14 cellular contexts compared by ENCODE assay signal in the genomic region with DNA sequence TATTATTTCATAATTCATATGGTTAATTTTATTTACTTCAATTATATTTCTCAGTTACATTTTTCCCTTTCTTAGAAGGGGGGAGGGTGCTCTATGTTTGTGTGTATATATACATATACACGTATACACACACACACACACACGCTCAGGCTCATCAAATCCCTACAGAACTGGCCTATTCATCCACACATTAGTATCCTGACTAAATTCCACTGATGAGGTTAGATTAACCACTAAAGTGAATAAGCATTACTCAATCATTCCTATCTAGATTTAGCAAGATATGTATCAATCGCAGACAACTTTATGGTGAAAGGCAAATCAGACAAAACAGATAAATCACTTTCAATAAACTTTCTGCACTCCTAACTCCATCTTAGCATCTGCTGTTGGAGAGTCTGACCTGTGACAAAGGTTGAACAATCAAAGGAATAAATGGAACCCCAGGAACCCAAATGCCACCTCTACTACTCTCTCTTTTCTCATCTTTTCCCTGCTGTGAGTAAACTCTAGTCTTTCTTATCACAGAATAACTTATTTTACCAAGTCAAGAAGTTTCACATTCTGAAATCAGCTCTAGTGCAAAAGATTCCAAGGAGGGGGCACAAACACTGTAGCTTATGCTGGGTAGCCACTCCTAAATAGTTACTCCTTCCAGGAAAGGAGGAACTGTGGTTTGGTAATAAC.
DNase-seq lines count a peak whose midpoint lies in the region; ATAC-seq, FAIRE-seq and TF ChIP-seq lines count a peak whose summit lies in the region.
"Had no signal": no experiment of that assay in that cellular context is flagged by ENCODE, and none has a peak within 500 bp of the region (broad histone marks: within the 10 kb centered on the region; RNA-seq: fewer than 3 reads in every experiment).

No MANE protein-coding gene starts in this region.

- H3K4me3 Mint-ChIP-seq in activated CD4-positive, alpha-beta T cell treated with anti-CD3 and anti-CD28 coated beads for 36 hours = no peak overlapping the region
- H3K4me3 Mint-ChIP-seq in natural killer cell treated with Interleukin-12 subunit alpha and Interleukin-12 subunit beta and Interleukin-15 and Interleukin-18, amount 100 ng/mL, for 72 hours = peak overlapping the region; percentile 52
- no peak overlapping the region for H3K4me3 Mint-ChIP-seq in natural killer cell

- CTCF ChIA-PET in activated CD4-positive, alpha-beta T cell treated with anti-CD3 and anti-CD28 coated beads for 36 hours (lab: Charles Lee) = no interaction called here

- H3K27me3 Mint-ChIP-seq in activated CD4-positive, alpha-beta T cell treated with anti-CD3 and anti-CD28 coated beads for 36 hours = no peaks in the 10 kb centered on the region
- no peaks in the 10 kb centered on the region for H3K27me3 Mint-ChIP-seq in natural killer cell treated with Interleukin-12 subunit alpha and Interleukin-12 subunit beta and Interleukin-15 and Interleukin-18, amount 100 ng/mL, for 72 hours
- H3K27me3 Mint-ChIP-seq in natural killer cell (ENCODE audit: low read depth in 2 of 2) = no peaks in the 10 kb centered on the region

- no peak for FAIRE-seq in GM19239 (lab: Jason Lieb, UNC)
- FAIRE-seq: H54 had no signal

- no peak for DNase-seq in activated CD4-positive, alpha-beta T cell treated with anti-CD3 and anti-CD28 coated beads for 36 hours
- no peak for DNase-seq in activated CD4-positive, alpha-beta T cell treated with anti-CD3 and anti-CD28 coated beads, Interleukin-2, amount 50 U/mL, for 1 hour
- DNase-seq in natural killer cell treated with Interleukin-12 subunit alpha and Interleukin-12 subunit beta and Interleukin-15 and Interleukin-18, amount 100 ng/mL, for 72 hours (ENCODE audit: low spot score) = no peak
- DNase-seq in natural killer cell (no peak), amniotic epithelial cell (ENCODE audit: low read depth) (peak; percentile 20), GM19239 (ENCODE audit: insufficient read length, low spot score) (no peak), NCI-H82 (lab: John Stamatoyannopoulos, UW) (no peak)
- DNase-seq: MG63, NCI-H1930, NCI-H2171, NCI-H446 treated with DMSO at 0.1 percent for 48 hours, NCI-H774 had no signal

- no peak for TF ChIP-seq CTCF in natural killer cell (IDR thresholded peaks at IDR 0.05)

- peak; percentile 68 for ATAC-seq in activated CD4-positive, alpha-beta T cell treated with anti-CD3 and anti-CD28 coated beads for 36 hours
- peak; percentile 36 to 58 for ATAC-seq in natural killer cell treated with Interleukin-12 subunit alpha and Interleukin-12 subunit beta and Interleukin-15 and Interleukin-18, amount 100 ng/mL, for 72 hours
- ATAC-seq in natural killer cell = no peak
- no peak for ATAC-seq in SK-N-SH treated with all-trans-retinoic acid at 6 μM for 48 hours

- peak overlapping the region; percentile 37 for H3K27ac Mint-ChIP-seq in activated CD4-positive, alpha-beta T cell treated with anti-CD3 and anti-CD28 coated beads for 36 hours
- H3K27ac Mint-ChIP-seq in natural killer cell treated with Interleukin-12 subunit alpha and Interleukin-12 subunit beta and Interleukin-15 and Interleukin-18, amount 100 ng/mL, for 72 hours = peak overlapping the region in 1 of 2 donors; percentile 18
- H3K27ac Mint-ChIP-seq in natural killer cell = no peak overlapping the region

- POLR2A ChIA-PET in activated CD4-positive, alpha-beta T cell treated with anti-CD3 and anti-CD28 coated beads for 36 hours (lab: Charles Lee) = no interaction called here

- intact Hi-C loops in activated CD4-positive, alpha-beta T cell treated with anti-CD3 and anti-CD28 coated beads for 36 hours (cut with DNase I, micrococcal nuclease) = loop anchor here in 1 of 2 experiments (2.0 kb wide), 1 partner anchor 67 kb away; the partner anchor contains the start of gene RALGAPA1
- intact Hi-C loops in natural killer cell (cut with micrococcal nuclease) = no loop called here

- H3K9me3 Mint-ChIP-seq in activated CD4-positive, alpha-beta T cell treated with anti-CD3 and anti-CD28 coated beads for 36 hours (ENCODE audit: low read depth) = no peaks in the 10 kb centered on the region
- no peaks in the 10 kb centered on the region for H3K9me3 Mint-ChIP-seq in natural killer cell treated with Interleukin-12 subunit alpha and Interleukin-12 subunit beta and Interleukin-15 and Interleukin-18, amount 100 ng/mL, for 72 hours
- no peaks in the 10 kb centered on the region for H3K9me3 Mint-ChIP-seq in natural killer cell

- peaks cover 13% of the 10 kb centered on the region for H3K4me1 Mint-ChIP-seq in activated CD4-positive, alpha-beta T cell treated with anti-CD3 and anti-CD28 coated beads for 36 hours
- peaks cover 5 to 7% of the 10 kb centered on the region in 2 donors for H3K4me1 Mint-ChIP-seq in natural killer cell treated with Interleukin-12 subunit alpha and Interleukin-12 subunit beta and Interleukin-15 and Interleukin-18, amount 100 ng/mL, for 72 hours (ENCODE audit: low read depth in 2 of 2)
- H3K4me1 Mint-ChIP-seq in natural killer cell = no peaks in the 10 kb centered on the region

- peaks cover 25% of the 10 kb centered on the region for H3K36me3 Mint-ChIP-seq in activated CD4-positive, alpha-beta T cell treated with anti-CD3 and anti-CD28 coated beads for 36 hours (ENCODE audit: low read depth)
- peaks cover 1% of the 10 kb centered on the region for H3K36me3 Mint-ChIP-seq in natural killer cell treated with Interleukin-12 subunit alpha and Interleukin-12 subunit beta and Interleukin-15 and Interleukin-18, amount 100 ng/mL, for 72 hours
- H3K36me3 Mint-ChIP-seq in natural killer cell = no peaks in the 10 kb centered on the region

TF ChIP-seq in SK-N-SH treated with all-trans-retinoic acid at 6 μM for 48 hours, 23 proteins besides CTCF, POLR2A, EP300 and RAD21:
- TF ChIP-seq CSDC2 (CRISPR knock-in tag; IDR thresholded peaks at IDR 0.05) (no peak), ARNTL (CRISPR knock-in tag; IDR thresholded peaks at IDR 0.05; ENCODE audit: borderline replicate concordance, low read depth) (no peak), OSR1 (CRISPR knock-in tag; IDR thresholded peaks at IDR 0.05) (no peak), ZC3H10 (CRISPR knock-in tag; IDR thresholded peaks at IDR 0.05) (no peak), ISL1 (CRISPR knock-in tag; IDR thresholded peaks at IDR 0.05) (no peak), PPARA (CRISPR knock-in tag; IDR thresholded peaks at IDR 0.05; ENCODE audit: borderline replicate concordance) (no peak), ZFP3 (CRISPR knock-in tag; IDR thresholded peaks at IDR 0.05) (no peak), ESRRG (CRISPR knock-in tag; IDR thresholded peaks at IDR 0.05) (no peak), RARB (CRISPR knock-in tag; IDR thresholded peaks at IDR 0.05) (no peak), GLIS3 (CRISPR knock-in tag; IDR thresholded peaks at IDR 0.05) (no peak)
- TF ChIP-seq, protein P1, sequence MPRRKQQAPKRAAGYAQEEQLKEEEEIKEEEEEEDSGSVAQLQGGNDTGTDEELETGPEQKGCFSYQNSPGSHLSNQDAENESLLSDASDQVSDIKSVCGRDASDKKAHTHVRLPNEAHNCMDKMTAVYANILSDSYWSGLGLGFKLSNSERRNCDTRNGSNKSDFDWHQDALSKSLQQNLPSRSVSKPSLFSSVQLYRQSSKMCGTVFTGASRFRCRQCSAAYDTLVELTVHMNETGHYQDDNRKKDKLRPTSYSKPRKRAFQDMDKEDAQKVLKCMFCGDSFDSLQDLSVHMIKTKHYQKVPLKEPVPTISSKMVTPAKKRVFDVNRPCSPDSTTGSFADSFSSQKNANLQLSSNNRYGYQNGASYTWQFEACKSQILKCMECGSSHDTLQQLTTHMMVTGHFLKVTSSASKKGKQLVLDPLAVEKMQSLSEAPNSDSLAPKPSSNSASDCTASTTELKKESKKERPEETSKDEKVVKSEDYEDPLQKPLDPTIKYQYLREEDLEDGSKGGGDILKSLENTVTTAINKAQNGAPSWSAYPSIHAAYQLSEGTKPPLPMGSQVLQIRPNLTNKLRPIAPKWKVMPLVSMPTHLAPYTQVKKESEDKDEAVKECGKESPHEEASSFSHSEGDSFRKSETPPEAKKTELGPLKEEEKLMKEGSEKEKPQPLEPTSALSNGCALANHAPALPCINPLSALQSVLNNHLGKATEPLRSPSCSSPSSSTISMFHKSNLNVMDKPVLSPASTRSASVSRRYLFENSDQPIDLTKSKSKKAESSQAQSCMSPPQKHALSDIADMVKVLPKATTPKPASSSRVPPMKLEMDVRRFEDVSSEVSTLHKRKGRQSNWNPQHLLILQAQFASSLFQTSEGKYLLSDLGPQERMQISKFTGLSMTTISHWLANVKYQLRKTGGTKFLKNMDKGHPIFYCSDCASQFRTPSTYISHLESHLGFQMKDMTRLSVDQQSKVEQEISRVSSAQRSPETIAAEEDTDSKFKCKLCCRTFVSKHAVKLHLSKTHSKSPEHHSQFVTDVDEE (CRISPR knock-in tag; IDR thresholded peaks at IDR 0.05) = no peak
- TF ChIP-seq, protein P2, sequence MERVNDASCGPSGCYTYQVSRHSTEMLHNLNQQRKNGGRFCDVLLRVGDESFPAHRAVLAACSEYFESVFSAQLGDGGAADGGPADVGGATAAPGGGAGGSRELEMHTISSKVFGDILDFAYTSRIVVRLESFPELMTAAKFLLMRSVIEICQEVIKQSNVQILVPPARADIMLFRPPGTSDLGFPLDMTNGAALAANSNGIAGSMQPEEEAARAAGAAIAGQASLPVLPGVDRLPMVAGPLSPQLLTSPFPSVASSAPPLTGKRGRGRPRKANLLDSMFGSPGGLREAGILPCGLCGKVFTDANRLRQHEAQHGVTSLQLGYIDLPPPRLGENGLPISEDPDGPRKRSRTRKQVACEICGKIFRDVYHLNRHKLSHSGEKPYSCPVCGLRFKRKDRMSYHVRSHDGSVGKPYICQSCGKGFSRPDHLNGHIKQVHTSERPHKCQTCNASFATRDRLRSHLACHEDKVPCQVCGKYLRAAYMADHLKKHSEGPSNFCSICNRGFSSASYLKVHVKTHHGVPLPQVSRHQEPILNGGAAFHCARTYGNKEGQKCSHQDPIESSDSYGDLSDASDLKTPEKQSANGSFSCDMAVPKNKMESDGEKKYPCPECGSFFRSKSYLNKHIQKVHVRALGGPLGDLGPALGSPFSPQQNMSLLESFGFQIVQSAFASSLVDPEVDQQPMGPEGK (CRISPR knock-in tag; IDR thresholded peaks at IDR 0.05; ENCODE audit: borderline replicate concordance) = no peak
- TF ChIP-seq, protein P3, sequence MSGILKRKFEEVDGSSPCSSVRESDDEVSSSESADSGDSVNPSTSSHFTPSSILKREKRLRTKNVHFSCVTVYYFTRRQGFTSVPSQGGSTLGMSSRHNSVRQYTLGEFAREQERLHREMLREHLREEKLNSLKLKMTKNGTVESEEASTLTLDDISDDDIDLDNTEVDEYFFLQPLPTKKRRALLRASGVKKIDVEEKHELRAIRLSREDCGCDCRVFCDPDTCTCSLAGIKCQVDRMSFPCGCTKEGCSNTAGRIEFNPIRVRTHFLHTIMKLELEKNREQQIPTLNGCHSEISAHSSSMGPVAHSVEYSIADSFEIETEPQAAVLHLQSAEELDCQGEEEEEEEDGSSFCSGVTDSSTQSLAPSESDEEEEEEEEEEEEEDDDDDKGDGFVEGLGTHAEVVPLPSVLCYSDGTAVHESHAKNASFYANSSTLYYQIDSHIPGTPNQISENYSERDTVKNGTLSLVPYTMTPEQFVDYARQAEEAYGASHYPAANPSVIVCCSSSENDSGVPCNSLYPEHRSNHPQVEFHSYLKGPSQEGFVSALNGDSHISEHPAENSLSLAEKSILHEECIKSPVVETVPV (CRISPR knock-in tag; IDR thresholded peaks at IDR 0.05) = no peak

Comparison
In these comparisons a context has a peak if more than half of its experiments do, and no peak if none do; other contexts are left out.
1. ATAC-seq: peak in activated CD4-positive, alpha-beta T cell treated with anti-CD3 and anti-CD28 coated beads for 36 hours (single experiment) and natural killer cell treated with Interleukin-12 subunit alpha and Interleukin-12 subunit beta and Interleukin-15 and Interleukin-18, amount 100 ng/mL, for 72 hours (2 of 2); none in natural killer cell (0 of 3) and SK-N-SH treated with all-trans-retinoic acid at 6 μM for 48 hours (single experiment).